1 cellular context compared by ENCODE assay signal in genomic region chr19:2054763-2055162, GRCh38.
TF ChIP-seq lines count a peak whose summit lies in the region.

No MANE protein-coding gene starts in this region.

TF ChIP-seq in HepG2, 621 proteins besides CTCF, POLR2A, EP300 and RAD21:
- TF ChIP-seq ZMAT3 (CRISPR knock-in tag; conservative IDR thresholded peaks at IDR 0.05) (no peak), PRPF4 (IDR thresholded peaks at IDR 0.05; ENCODE audit: low read depth, low read length, poor library complexity, severe bottlenecking) (no peak), MTA3 (CRISPR knock-in tag; IDR thresholded peaks at IDR 0.05) (no peak)
